21 cellular contexts compared by ENCODE assay signal in the genomic region with DNA sequence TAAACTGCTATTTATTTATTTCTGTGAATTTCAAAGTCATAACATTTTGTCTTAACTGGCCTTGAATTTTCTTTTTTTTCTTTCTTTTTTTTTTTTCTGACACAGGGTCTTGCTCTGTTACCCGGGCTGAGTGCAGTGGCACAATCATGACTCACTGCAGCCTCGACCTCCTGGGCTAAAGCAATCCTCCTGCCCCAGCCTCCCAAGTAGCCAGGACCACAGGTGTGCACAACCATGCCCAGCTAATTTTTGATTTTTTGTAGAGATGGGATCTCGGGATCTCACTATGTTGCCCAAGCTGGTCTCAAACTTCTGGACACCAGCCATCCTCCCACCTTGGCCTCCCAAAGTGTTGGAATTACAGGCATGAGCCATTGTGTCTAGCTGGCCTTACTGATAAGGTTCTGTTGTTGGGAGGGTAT.
DNase-seq lines count a peak whose midpoint lies in the region; ATAC-seq, FAIRE-seq and TF ChIP-seq lines count a peak whose summit lies in the region.
"Had no signal": no experiment of that assay in that cellular context is flagged by ENCODE, and none has a peak within 500 bp of the region (broad histone marks: within the 10 kb centered on the region; RNA-seq: fewer than 3 reads in every experiment).

No MANE protein-coding gene starts in this region.

- H3K9me3 ChIP-seq in Peyer's patch (no peaks in the 10 kb centered on the region), kidney (ENCODE audit: control insufficient read depth in 1 of 2, low read length in 2 of 2) (no peaks in the 10 kb centered on the region), mucosa of rectum (ENCODE audit: control insufficient read depth in 2 of 2, low read length in 2 of 2) (no peaks in the 10 kb centered on the region), testis (no peaks in the 10 kb centered on the region)

- H3K4me3 ChIP-seq in Peyer's patch (no peak overlapping the region), kidney (ENCODE audit: low read length in 2 of 2) (no peak overlapping the region), mucosa of rectum (ENCODE audit: low read length in 2 of 2) (no peak overlapping the region), testis (no peak overlapping the region)
- H3K4me3 ChIP-seq: GM12878 had no signal

- intact Hi-C loops in kidney (cut with DNase I): no loop called here
- intact Hi-C loops in testis (cut with DNase I; ENCODE audit: low total_unique reads): no loop called here

- H3K27ac ChIP-seq in Peyer's patch (peak overlapping the region in 3 of 4 donors; percentile 8 to 87 (median 74)), kidney (ENCODE audit: low read depth in 2 of 2, low read length in 2 of 2) (peak overlapping the region; percentile 79 to 80), mucosa of rectum (ENCODE audit: low read depth in 2 of 2, low read length in 2 of 2) (peak overlapping the region; percentile 78 to 80), testis (no peak overlapping the region)

- no peak overlapping the region for H3K9ac ChIP-seq in kidney (ENCODE audit: low read length in 2 of 2)
- H3K9ac ChIP-seq in mucosa of rectum (ENCODE audit: low read depth in 1 of 2, low read length in 2 of 2): no peak overlapping the region

- no peaks in the 10 kb centered on the region for H3K27me3 ChIP-seq in Peyer's patch
- no peaks in the 10 kb centered on the region for H3K27me3 ChIP-seq in mucosa of rectum (ENCODE audit: control insufficient read depth in 2 of 2, insufficient read depth in 2 of 2, low read length in 2 of 2)
- H3K27me3 ChIP-seq in testis: no peaks in the 10 kb centered on the region

- ATAC-seq in HG03139 (IDR thresholded peaks at IDR 0.05; ENCODE audit: unreplicated experiment): no peak
- ATAC-seq in GM21619 (IDR thresholded peaks at IDR 0.05; ENCODE audit: unreplicated experiment): no peak
- ATAC-seq: GM12878, HCT116 had no signal

- WGBS in testis, 2 donors: 75 to 81% methylated on average over 3 of the region's 3 CpGs

- no peak for DNase-seq in Peyer's patch
- DNase-seq in kidney: no peak
- DNase-seq in midbrain (lab: John Stamatoyannopoulos, UW): no peak
- DNase-seq in testis: no peak
- DNase-seq: AML-193; CD4-positive, alpha-beta memory T cell; DMS 273 treated with DMSO at 0.1 percent for 48 hours; DMS53; DND-41; EL; GOT3; H7; HFFc6; KBM-7 had no signal

- H3K36me3 ChIP-seq in Peyer's patch: no peaks in the 10 kb centered on the region
- no peaks in the 10 kb centered on the region for H3K36me3 ChIP-seq in kidney (ENCODE audit: control insufficient read depth in 1 of 2, insufficient read depth in 2 of 2, low read length in 2 of 2)
- no peaks in the 10 kb centered on the region for H3K36me3 ChIP-seq in mucosa of rectum (ENCODE audit: control insufficient read depth in 2 of 2, insufficient read depth in 2 of 2, low read length in 2 of 2)
- H3K36me3 ChIP-seq in testis (ENCODE audit: low read depth, missing control alignments): no peaks in the 10 kb centered on the region

- H3K4me1 ChIP-seq in Peyer's patch (peaks cover 0 to 2% (median 0%) of the 10 kb centered on the region in 4 donors), kidney (ENCODE audit: control insufficient read depth in 1 of 2, insufficient read depth in 1 of 2, low read depth in 1 of 2, low read length in 2 of 2) (peaks cover 0 to 20% of the 10 kb centered on the region in 2 donors), mucosa of rectum (ENCODE audit: control insufficient read depth in 2 of 2, insufficient read depth in 2 of 2, low read length in 2 of 2) (peaks cover 11 to 20% of the 10 kb centered on the region in 2 donors), testis (peaks cover 3% of the 10 kb centered on the region)

- FAIRE-seq in kidney (lab: Jason Lieb, UNC): no peak
- FAIRE-seq: A204.1, GM12878, HTR-8/SVneo had no signal

- TF ChIP-seq POLR2A in Peyer's patch (IDR thresholded peaks at IDR 0.05) (no peak), testis (IDR thresholded peaks at IDR 0.05) (no peak)

- TF ChIP-seq CTCF in Peyer's patch (IDR thresholded peaks at IDR 0.05) (no peak), kidney (IDR thresholded peaks at IDR 0.05; ENCODE audit: borderline replicate concordance, extremely low read depth, insufficient read depth) (no peak), testis (IDR thresholded peaks at IDR 0.05) (no peak)

Comparison
In these comparisons a context has a peak if more than half of its experiments do, and no peak if none do; other contexts are left out.
1. H3K27ac ChIP-seq: peak in Peyer's patch (3 of 4), kidney (2 of 2) and mucosa of rectum (2 of 2); none in testis (0 of 2).